ENCODE assay signal across 8 cellular contexts in the genomic region with DNA sequence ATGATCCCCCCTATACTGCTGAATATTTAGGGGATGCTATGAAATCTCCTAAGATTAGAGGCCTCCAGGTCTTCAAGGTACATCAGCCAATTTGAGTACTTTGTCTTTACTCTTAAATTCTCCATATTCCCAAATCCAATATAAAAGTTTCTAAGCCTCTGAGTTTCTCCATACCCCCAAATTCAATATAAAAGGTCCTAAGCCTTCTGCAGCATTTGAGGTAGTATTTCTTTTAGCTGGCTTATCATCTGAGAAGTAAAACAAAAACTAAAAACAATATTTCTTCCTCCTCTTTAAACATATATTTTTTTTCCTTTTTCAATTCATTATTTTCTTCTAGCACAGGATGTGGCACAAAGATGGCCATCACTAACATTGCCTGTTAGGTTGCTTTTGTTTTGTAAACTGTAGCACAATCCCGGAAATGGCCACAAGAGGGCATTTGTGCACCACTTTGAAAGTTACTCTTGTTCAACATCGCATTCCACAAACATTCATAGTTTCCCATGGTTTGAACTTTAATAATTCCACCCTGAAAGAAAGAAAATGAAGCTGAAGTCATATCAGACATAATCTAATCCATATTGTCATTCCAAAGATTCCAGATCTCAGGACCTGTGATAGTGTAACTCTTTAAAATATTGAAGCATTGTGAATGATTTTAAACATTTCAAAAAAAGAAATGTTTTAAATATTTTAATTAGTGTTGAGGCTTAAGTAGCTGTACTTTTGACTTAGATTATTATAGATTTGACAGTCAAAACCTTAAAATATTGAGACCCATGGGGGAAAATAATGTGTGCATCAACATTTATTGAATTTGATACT.
DNase-seq lines count a peak whose midpoint lies in the region; ATAC-seq and TF ChIP-seq lines count a peak whose summit lies in the region.

No MANE protein-coding gene starts in this region.

- TF ChIP-seq CTCF in astrocyte of the cerebellum (IDR thresholded peaks at IDR 0.05; ENCODE audit: low read depth, low read length, missing control alignments), result peak; percentile 88

- ATAC-seq in GM19351 (IDR thresholded peaks at IDR 0.05; ENCODE audit: unreplicated experiment) (peak; percentile 94), HG03442 (IDR thresholded peaks at IDR 0.05; ENCODE audit: unreplicated experiment) (peak; percentile 91)

- in situ Hi-C loops in astrocyte of the cerebellum (cut with HindIII; ENCODE audit: low sequenced_read_pairs), result no loop called here

- DNase-seq in EH (ENCODE audit: low read depth) (peak; percentile 59), RKO (ENCODE audit: low spot score) (peak; percentile 54), astrocyte of the cerebellum (ENCODE audit: low read depth) (peak; percentile 69), iPS DF 4.7 (ENCODE audit: extremely low read depth, low spot score) (peak; percentile 81), OCI-M2 (lab: John Stamatoyannopoulos, UW; ENCODE audit: unreplicated experiment) (no peak)
- peak; percentile 18 for DNase-seq in stimulated activated CD4-positive, alpha-beta T cell treated with anti-CD3 and anti-CD28 coated beads, Interleukin-12 subunit alpha, Interleukin-12 subunit beta, amount 100 ng/mL, for 4 hours

- H3K4me3 ChIP-seq in astrocyte of the cerebellum (ENCODE audit: low read depth, low read length), result no peak overlapping the region
